10 cellular contexts compared by ENCODE assay signal in genomic region chr5:68534131-68534940, GRCh38.
DNase-seq lines count a peak whose midpoint lies in the region; ATAC-seq, FAIRE-seq and TF ChIP-seq lines count a peak whose summit lies in the region.
"Had no signal": no experiment of that assay in that cellular context is flagged by ENCODE, and none has a peak within 500 bp of the region (broad histone marks: within the 10 kb centered on the region; RNA-seq: fewer than 3 reads in every experiment).

No MANE protein-coding gene starts in this region.

- H4K8ac ChIP-seq in neuronal stem cell (ENCODE audit: low read depth, low read length): no peak overlapping the region

- no peak for TF ChIP-seq CTCF in esophagus muscularis mucosa (IDR thresholded peaks at IDR 0.05)

- no peak overlapping the region for H2BK15ac ChIP-seq in neuronal stem cell (ENCODE audit: low read length)

- DNase-seq in Ammon's horn (ENCODE audit: low spot score) (peak; percentile 86), NCI-H2107 (lab: John Stamatoyannopoulos, UW) (peak; percentile 48), neuronal stem cell (ENCODE audit: low spot score) (peak; percentile 18), esophagus muscularis mucosa (ENCODE audit: extremely low spot score) (no peak), NCI-H1694 (lab: John Stamatoyannopoulos, UW) (no peak)
- DNase-seq in activated CD8-positive, alpha-beta T cell treated with anti-CD3 and anti-CD28 coated beads, Interleukin-2, amount 10 ng/mL, durations not matched to agents 7 days and 5 days: no peak
- no peak for DNase-seq in activated T-cell treated with anti-CD3 and anti-CD28 coated beads, Interleukin-2, amount 50 U/mL, for 24 hours

- no peak overlapping the region for H3K4me3 Mint-ChIP-seq in activated CD8-positive, alpha-beta T cell treated with anti-CD3 and anti-CD28 coated beads, Interleukin-2, amount 10 ng/mL, durations not matched to agents 7 days and 5 days
- H3K4me3 Mint-ChIP-seq in activated T-cell treated with anti-CD3 and anti-CD28 coated beads, Interleukin-2, amount 50 U/mL, for 24 hours: no peak overlapping the region

- H3K27ac Mint-ChIP-seq in activated CD8-positive, alpha-beta T cell treated with anti-CD3 and anti-CD28 coated beads, Interleukin-2, amount 10 ng/mL, durations not matched to agents 7 days and 5 days: no peak overlapping the region
- H3K27ac Mint-ChIP-seq in activated T-cell treated with anti-CD3 and anti-CD28 coated beads, Interleukin-2, amount 50 U/mL, for 24 hours: no peak overlapping the region

- H3K27me3 ChIP-seq in neuronal stem cell (ENCODE audit: control insufficient read depth in 3 of 3, insufficient read depth in 3 of 3, low read depth in 1 of 3, low read length in 3 of 3) (peaks cover 0 to 5% (median 0%) of the 10 kb centered on the region in 3 experiments), esophagus muscularis mucosa (no peaks in the 10 kb centered on the region)
- H3K27me3 ChIP-seq: neutrophil had no signal

- H3K18ac ChIP-seq in neuronal stem cell (ENCODE audit: low read length): peak overlapping the region; percentile 82

- H3K4me2 ChIP-seq in neuronal stem cell (ENCODE audit: insufficient read depth, low read length, poor library complexity, severe bottlenecking): peak overlapping the region; percentile 23

- FAIRE-seq in endometrium (lab: Jason Lieb, UNC): peak; percentile 95
- FAIRE-seq: bronchial epithelial cell had no signal

- CTCF ChIA-PET in activated CD8-positive, alpha-beta T cell treated with anti-CD3 and anti-CD28 coated beads, Interleukin-2, amount 10 ng/mL, durations not matched to agents 7 days and 5 days (lab: Charles Lee): no interaction called here

- no peak overlapping the region for H3K4ac ChIP-seq in neuronal stem cell (ENCODE audit: low read length)

- H3K9me3 Mint-ChIP-seq in activated CD8-positive, alpha-beta T cell treated with anti-CD3 and anti-CD28 coated beads, Interleukin-2, amount 10 ng/mL, durations not matched to agents 7 days and 5 days (ENCODE audit: insufficient read depth): no peaks in the 10 kb centered on the region
- no peaks in the 10 kb centered on the region for H3K9me3 Mint-ChIP-seq in activated T-cell treated with anti-CD3 and anti-CD28 coated beads, Interleukin-2, amount 50 U/mL, for 24 hours

- TF ChIP-seq EP300 in esophagus muscularis mucosa (IDR thresholded peaks at IDR 0.05): no peak

- POLR2A ChIA-PET in activated CD8-positive, alpha-beta T cell treated with anti-CD3 and anti-CD28 coated beads, Interleukin-2, amount 10 ng/mL, durations not matched to agents 7 days and 5 days (lab: Charles Lee): no interaction called here

- no peak overlapping the region for H4K91ac ChIP-seq in neuronal stem cell (ENCODE audit: low read depth, low read length, poor library complexity)

- ATAC-seq in activated CD8-positive, alpha-beta T cell treated with anti-CD3 and anti-CD28 coated beads, Interleukin-2, amount 10 ng/mL, durations not matched to agents 7 days and 5 days: no peak

- peaks cover 0 to 2% of the 10 kb centered on the region in 2 donors for H3K36me3 ChIP-seq in neuronal stem cell (replicated peaks in 1 of 2; ENCODE audit: control insufficient read depth in 2 of 2, insufficient read depth in 2 of 2, low read length in 2 of 2)
- H3K36me3 ChIP-seq in esophagus muscularis mucosa: no peaks in the 10 kb centered on the region
- H3K36me3 ChIP-seq: neutrophil had no signal

- no peaks in the 10 kb centered on the region for H3K4me1 Mint-ChIP-seq in activated CD8-positive, alpha-beta T cell treated with anti-CD3 and anti-CD28 coated beads, Interleukin-2, amount 10 ng/mL, durations not matched to agents 7 days and 5 days (ENCODE audit: low read depth)
- H3K4me1 Mint-ChIP-seq in activated T-cell treated with anti-CD3 and anti-CD28 coated beads, Interleukin-2, amount 50 U/mL, for 24 hours (ENCODE audit: low read depth): no peaks in the 10 kb centered on the region

- H3K23ac ChIP-seq in neuronal stem cell (ENCODE audit: low read depth, low read length, poor library complexity): no peak overlapping the region

- H3K27ac ChIP-seq in neuronal stem cell (replicated peaks; ENCODE audit: low read length): no peak overlapping the region
- H3K27ac ChIP-seq in esophagus muscularis mucosa (replicated peaks in 1 of 4): peak overlapping the region in 1 of 4 donors; percentile 21
- H3K27ac ChIP-seq: neutrophil had no signal

- H3K14ac ChIP-seq in neuronal stem cell (ENCODE audit: low read length): no peak overlapping the region

- H3K4me1 ChIP-seq in neuronal stem cell (ENCODE audit: control insufficient read depth in 2 of 2, insufficient read depth in 1 of 2, low read depth in 1 of 2, low read length in 2 of 2) (peaks cover 13 to 14% of the 10 kb centered on the region in 2 donors), esophagus muscularis mucosa (peaks cover 10 to 20% (median 13%) of the 10 kb centered on the region in 4 donors)

- H3K4me3 ChIP-seq in neuronal stem cell (ENCODE audit: low read length in 2 of 2) (no peak overlapping the region), esophagus muscularis mucosa (no peak overlapping the region)

- H2BK120ac ChIP-seq in neuronal stem cell (ENCODE audit: low read depth, low read length): peak overlapping the region; percentile 33

- no peaks in the 10 kb centered on the region for H3K36me3 Mint-ChIP-seq in activated CD8-positive, alpha-beta T cell treated with anti-CD3 and anti-CD28 coated beads, Interleukin-2, amount 10 ng/mL, durations not matched to agents 7 days and 5 days (ENCODE audit: low read depth)
- no peaks in the 10 kb centered on the region for H3K36me3 Mint-ChIP-seq in activated T-cell treated with anti-CD3 and anti-CD28 coated beads, Interleukin-2, amount 50 U/mL, for 24 hours (ENCODE audit: low read depth)

- no peak overlapping the region for H3K9ac ChIP-seq in neuronal stem cell (ENCODE audit: low read depth, low read length, poor library complexity)

- no peaks in the 10 kb centered on the region for H3K9me3 ChIP-seq in neuronal stem cell (replicated peaks in 1 of 2; ENCODE audit: control insufficient read depth in 2 of 2, insufficient read depth in 1 of 2, low read depth in 1 of 2, low read length in 2 of 2)
- no peaks in the 10 kb centered on the region for H3K9me3 ChIP-seq in esophagus muscularis mucosa
- H3K9me3 ChIP-seq: neutrophil had no signal

- peaks cover 14% of the 10 kb centered on the region for H3K27me3 Mint-ChIP-seq in activated CD8-positive, alpha-beta T cell treated with anti-CD3 and anti-CD28 coated beads, Interleukin-2, amount 10 ng/mL, durations not matched to agents 7 days and 5 days (ENCODE audit: low read depth)
- peaks cover 31% of the 10 kb centered on the region for H3K27me3 Mint-ChIP-seq in activated T-cell treated with anti-CD3 and anti-CD28 coated beads, Interleukin-2, amount 50 U/mL, for 24 hours

- H2AFZ ChIP-seq in neuronal stem cell (ENCODE audit: low read length): peak overlapping the region; percentile 42

- no peak overlapping the region for H2AK5ac ChIP-seq in neuronal stem cell (ENCODE audit: low read depth, low read length)

- intact Hi-C loops in esophagus muscularis mucosa (cut with DNase I): no loop called here

- no peak for TF ChIP-seq POLR2A in esophagus muscularis mucosa (IDR thresholded peaks at IDR 0.05; ENCODE audit: low read depth)

- no peak overlapping the region for H2BK12ac ChIP-seq in neuronal stem cell (ENCODE audit: low read length)

- WGBS in neuronal stem cell (ENCODE audit: extremely low coverage in 2 of 2, insufficient read length in 2 of 2, insufficient replicate concordance in 1 of 2), 2 donors: no CpG with 5 or more reads among the region's 12 CpGs
- WGBS in esophagus muscularis mucosa: 33% methylated on average over 12 of the region's 12 CpGs

- no peaks in the 10 kb centered on the region for H3K79me1 ChIP-seq in neuronal stem cell (ENCODE audit: low read depth, low read length)

- H2BK5ac ChIP-seq in neuronal stem cell (ENCODE audit: low read length): no peak overlapping the region

Comparison
In these comparisons a context has a peak if more than half of its experiments do, and no peak if none do; other contexts are left out.
1. DNase-seq: peak in Ammon's horn (single experiment), NCI-H2107 (single experiment) and neuronal stem cell (single experiment); none in activated CD8-positive, alpha-beta T cell treated with anti-CD3 and anti-CD28 coated beads, Interleukin-2, amount 10 ng/mL, durations not matched to agents 7 days and 5 days (single experiment), esophagus muscularis mucosa (single experiment), activated T-cell treated with anti-CD3 and anti-CD28 coated beads, Interleukin-2, amount 50 U/mL, for 24 hours (single experiment) and NCI-H1694 (single experiment).